ENCODE assay signal across 10 cellular contexts in the genomic region with DNA sequence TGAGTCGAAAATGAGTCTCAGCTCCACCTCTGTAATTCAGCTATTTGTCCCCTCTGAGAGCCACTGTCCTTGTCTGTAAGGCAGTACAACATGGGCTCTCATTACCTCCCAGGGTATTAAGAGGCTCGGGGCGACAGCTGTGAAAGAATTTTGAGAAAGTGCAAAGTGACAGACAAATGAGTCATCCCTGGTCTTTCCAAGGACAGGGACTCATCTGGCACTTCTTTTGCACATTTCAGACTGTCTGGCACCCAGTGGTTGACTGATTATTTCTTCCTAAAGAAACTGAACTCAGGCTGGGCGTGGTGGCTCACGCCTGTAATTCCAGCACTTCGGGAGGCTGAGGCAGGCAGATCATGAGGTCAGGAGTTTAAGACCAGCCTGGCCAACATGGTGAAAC.
DNase-seq lines count a peak whose midpoint lies in the region; TF ChIP-seq lines count a peak whose summit lies in the region.
"Had no signal": no experiment of that assay in that cellular context is flagged by ENCODE, and none has a peak within 500 bp of the region (broad histone marks: within the 10 kb centered on the region; RNA-seq: fewer than 3 reads in every experiment).

No MANE protein-coding gene starts in this region.

- H3K9me3 ChIP-seq in Loucy (ENCODE audit: insufficient read depth, low read depth, low read length) (no peaks in the 10 kb centered on the region), sigmoid colon (no peaks in the 10 kb centered on the region)

- H3K36me3 ChIP-seq in Loucy (ENCODE audit: insufficient read depth, low read length), result no peaks in the 10 kb centered on the region
- H3K36me3 ChIP-seq in sigmoid colon, result no peaks in the 10 kb centered on the region

- H3K27ac ChIP-seq in coronary artery (peak overlapping the region; percentile 44 to 77), sigmoid colon (peak overlapping the region in 1 of 4 donors; percentile 71), caudate nucleus (ENCODE audit: low read depth, low read length) (no peak overlapping the region)
- H3K27ac ChIP-seq: parathyroid adenoma had no signal

- H3K4me3 ChIP-seq in Loucy (ENCODE audit: low read length, poor library complexity, severe bottlenecking) (no peak overlapping the region), coronary artery (no peak overlapping the region), sigmoid colon (no peak overlapping the region)

- intact Hi-C loops in sigmoid colon (cut with DNase I), result no loop called here

- H4K20me1 ChIP-seq in Loucy (ENCODE audit: insufficient read depth, low read length, poor library complexity, severe bottlenecking), result peaks cover 27% of the 10 kb centered on the region

- TF ChIP-seq EP300 in sigmoid colon (IDR thresholded peaks at IDR 0.05), result no peak

- TF ChIP-seq CTCF in Loucy (conservative IDR thresholded peaks at IDR 0.05; ENCODE audit: low read length) (no peak), coronary artery (IDR thresholded peaks at IDR 0.05) (no peak), sigmoid colon (IDR thresholded peaks at IDR 0.05) (no peak)

- H3K9ac ChIP-seq in Loucy (ENCODE audit: low read depth, low read length, poor library complexity, severe bottlenecking), result no peak overlapping the region
- H3K9ac ChIP-seq: parathyroid adenoma had no signal

- H3F3A ChIP-seq in Loucy (ENCODE audit: low read depth), result no peaks in the 10 kb centered on the region

- 66 to 71% methylated on average over 6 of the region's 6 CpGs for WGBS in sigmoid colon, 2 donors

- peaks cover 25% of the 10 kb centered on the region for H3K4me1 ChIP-seq in Loucy (ENCODE audit: insufficient read depth, low read length, poor library complexity, severe bottlenecking)
- peaks cover 0 to 65% (median 54%) of the 10 kb centered on the region in 4 donors for H3K4me1 ChIP-seq in sigmoid colon
- H3K4me1 ChIP-seq: parathyroid adenoma had no signal

- peaks cover 87% of the 10 kb centered on the region for H3K79me2 ChIP-seq in Loucy (ENCODE audit: insufficient read depth, low read length)

- H3K27me3 ChIP-seq in Loucy (ENCODE audit: insufficient read depth, low read length, poor library complexity, severe bottlenecking) (no peaks in the 10 kb centered on the region), sigmoid colon (no peaks in the 10 kb centered on the region)

- DNase-seq in activated T-cell treated with anti-CD3 and anti-CD28 coated beads, Interleukin-2, amount 50 U/mL, for 48 hours, result peak; percentile 29 to 33
- DNase-seq in activated T-cell treated with anti-CD3 and anti-CD28 coated beads, Interleukin-2, amount 50 U/mL, for 1 hour, result no peak
- DNase-seq in coronary artery (ENCODE audit: low spot score), result no peak
- DNase-seq in sigmoid colon, result peak; percentile 46
- no peak for DNase-seq in medulla oblongata (ENCODE audit: extremely low spot score)
- DNase-seq in caudate nucleus (lab: John Stamatoyannopoulos, UW), result no peak
- DNase-seq in activated effector memory CD4-positive, alpha-beta T cell treated with Interleukin-2 at 50 U/mL for 16 hours, result no peak
- DNase-seq: COR-L47 had no signal

- TF ChIP-seq POLR2A in sigmoid colon (IDR thresholded peaks at IDR 0.05), result no peak

- H3K9me2 ChIP-seq in Loucy (replicated peaks; ENCODE audit: low read depth, low read length), result no peaks in the 10 kb centered on the region

- H2AFZ ChIP-seq in Loucy (ENCODE audit: low read length), result no peak overlapping the region
- H2AFZ ChIP-seq: parathyroid adenoma had no signal

- H3K4me2 ChIP-seq in Loucy (ENCODE audit: low read depth, low read length, poor library complexity, severe bottlenecking), result peak overlapping the region; percentile 35

Comparison
In these comparisons a context has a peak if more than half of its experiments do, and no peak if none do; other contexts are left out.
1. DNase-seq: peak in activated T-cell treated with anti-CD3 and anti-CD28 coated beads, Interleukin-2, amount 50 U/mL, for 48 hours (2 of 2) and sigmoid colon (single experiment); none in activated T-cell treated with anti-CD3 and anti-CD28 coated beads, Interleukin-2, amount 50 U/mL, for 1 hour (single experiment), coronary artery (single experiment), medulla oblongata (single experiment), caudate nucleus (0 of 61) and activated effector memory CD4-positive, alpha-beta T cell treated with Interleukin-2 at 50 U/mL for 16 hours (single experiment).